In the genomic region with DNA sequence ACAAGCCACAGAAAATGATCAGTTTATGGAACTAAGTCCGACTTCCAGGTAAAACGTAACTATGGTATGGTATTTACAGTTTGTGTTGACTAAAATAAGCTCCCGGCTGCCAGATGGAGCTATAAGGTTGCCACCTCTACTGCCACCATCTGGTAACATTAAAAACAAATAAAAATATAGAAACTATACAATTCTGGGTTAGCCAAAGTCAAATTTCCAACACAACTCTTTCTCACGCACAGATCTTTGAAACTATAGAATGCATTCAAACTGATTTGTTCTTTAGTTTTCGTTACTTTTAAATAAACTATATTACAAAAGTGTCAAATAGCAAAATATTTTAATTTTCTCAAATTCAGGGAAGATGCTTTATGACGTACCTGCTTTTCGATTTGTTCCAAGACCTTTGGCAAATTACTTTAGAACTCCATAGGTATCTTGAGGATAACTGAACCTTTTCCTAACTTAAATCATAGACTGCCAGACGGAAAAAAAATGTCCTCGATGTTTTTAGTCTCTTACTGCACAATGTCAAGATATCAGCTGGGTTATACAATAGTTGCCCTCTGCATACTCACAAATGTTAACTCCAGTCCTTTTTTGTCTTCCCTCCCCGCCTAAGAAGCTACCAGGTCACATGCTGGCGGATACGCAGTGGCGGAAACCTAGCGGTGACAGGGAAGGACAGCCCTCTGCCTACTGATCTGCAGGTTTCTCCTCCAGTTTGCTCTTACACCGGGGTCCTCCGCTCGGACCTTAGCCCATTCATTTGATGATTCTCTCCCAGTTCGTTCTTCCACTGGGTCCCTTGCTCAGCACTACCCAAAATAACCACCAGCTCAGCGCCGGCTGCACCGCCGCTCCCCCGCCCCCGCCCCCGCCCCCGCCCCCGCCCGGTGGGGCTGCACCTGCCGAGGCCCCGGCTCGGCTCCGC, we compare ENCODE assay signal across 8 cellular contexts. TPM values are rescaled to one million over a fixed set of nuclear protein-coding genes. Genes with fewer than 3 reads are reported as not detected.
DNase-seq lines count a peak whose midpoint lies in the region; ATAC-seq and TF ChIP-seq lines count a peak whose summit lies in the region.

No MANE protein-coding gene starts in this region.

- H3K4me1 ChIP-seq in Peyer's patch (peaks cover 0 to 6% (median 2%) of the 10 kb centered on the region in 4 donors), stomach smooth muscle (ENCODE audit: control insufficient read depth, insufficient read depth, low read length) (no peaks in the 10 kb centered on the region)

- ATAC-seq in GM21576 (IDR thresholded peaks at IDR 0.05; ENCODE audit: unreplicated experiment) = peak; percentile 46
- ATAC-seq in natural killer cell treated with Interleukin-12 subunit alpha and Interleukin-12 subunit beta and Interleukin-15 and Interleukin-18, amount 100 ng/mL, for 72 hours = peak; percentile 54 to 59

- peaks cover 9 to 14% (median 11%) of the 10 kb centered on the region in 3 donors for H3K4me1 Mint-ChIP-seq in IgD-negative memory B cell
- peaks cover 29 to 38% of the 10 kb centered on the region in 2 donors for H3K4me1 Mint-ChIP-seq in natural killer cell treated with Interleukin-12 subunit alpha and Interleukin-12 subunit beta and Interleukin-15 and Interleukin-18, amount 100 ng/mL, for 72 hours (ENCODE audit: low read depth in 2 of 2)

- peak in 5 of 6 experiments; percentile 11 to 55 (median 43) for TF ChIP-seq CTCF in Peyer's patch (IDR thresholded peaks at IDR 0.05)

- H3K9me3 Mint-ChIP-seq in IgD-negative memory B cell = no peaks in the 10 kb centered on the region
- no peaks in the 10 kb centered on the region for H3K9me3 Mint-ChIP-seq in natural killer cell treated with Interleukin-12 subunit alpha and Interleukin-12 subunit beta and Interleukin-15 and Interleukin-18, amount 100 ng/mL, for 72 hours

- no peaks in the 10 kb centered on the region for H3K27me3 ChIP-seq in Peyer's patch
- no peaks in the 10 kb centered on the region for H3K27me3 ChIP-seq in stomach smooth muscle (ENCODE audit: control insufficient read depth in 1 of 2, insufficient read depth in 2 of 2, low read length in 2 of 2)

- H3K4me3 Mint-ChIP-seq in IgD-negative memory B cell = peak overlapping the region; percentile 91 to 100 (median 99)
- peak overlapping the region; percentile 93 for H3K4me3 Mint-ChIP-seq in natural killer cell treated with Interleukin-12 subunit alpha and Interleukin-12 subunit beta and Interleukin-15 and Interleukin-18, amount 100 ng/mL, for 72 hours

- H3K36me3 Mint-ChIP-seq in IgD-negative memory B cell = peaks cover 5% of the 10 kb centered on the region
- peaks cover 11% of the 10 kb centered on the region for H3K36me3 Mint-ChIP-seq in natural killer cell treated with Interleukin-12 subunit alpha and Interleukin-12 subunit beta and Interleukin-15 and Interleukin-18, amount 100 ng/mL, for 72 hours

- H3K27ac ChIP-seq in Peyer's patch (peak overlapping the region; percentile 95 to 99 (median 98)), stomach smooth muscle (ENCODE audit: low read length) (peak overlapping the region; percentile 82)

- DNase-seq in DMS53 (lab: John Stamatoyannopoulos, UW) (peak; percentile 93), Peyer's patch (peak; percentile 73 to 87 (median 74)), fibroblast of peridontal ligament (ENCODE audit: extremely low read depth) (peak; percentile 61)
- peak; percentile 36 to 45 for DNase-seq in activated T-helper 1 cell treated with anti-CD3 and anti-CD28 coated beads, Interleukin-2, amount 50 U/mL, for 16 hours (ENCODE audit: low read depth in 1 of 2, low spot score in 1 of 2)
- peak; percentile 75 for DNase-seq in natural killer cell treated with Interleukin-12 subunit alpha and Interleukin-12 subunit beta and Interleukin-15 and Interleukin-18, amount 100 ng/mL, for 72 hours (ENCODE audit: low spot score)

- H3K27me3 Mint-ChIP-seq in IgD-negative memory B cell = no peaks in the 10 kb centered on the region
- no peaks in the 10 kb centered on the region for H3K27me3 Mint-ChIP-seq in natural killer cell treated with Interleukin-12 subunit alpha and Interleukin-12 subunit beta and Interleukin-15 and Interleukin-18, amount 100 ng/mL, for 72 hours

- H3K4me3 ChIP-seq in Peyer's patch (peak overlapping the region; percentile 83 to 99 (median 96)), stomach smooth muscle (ENCODE audit: low read length in 2 of 2) (peak overlapping the region; percentile 91 to 93)

- H3K36me3 ChIP-seq in Peyer's patch = peaks cover 0 to 6% (median 0%) of the 10 kb centered on the region in 3 donors
- H3K36me3 ChIP-seq in stomach smooth muscle (ENCODE audit: control insufficient read depth in 2 of 2, insufficient read depth in 2 of 2, low read length in 2 of 2) = no peaks in the 10 kb centered on the region

- peak overlapping the region; percentile 60 to 84 for H3K9ac ChIP-seq in stomach smooth muscle (ENCODE audit: low read length in 2 of 2)

- H3K9me3 ChIP-seq in Peyer's patch (peaks cover 0 to 5% (median 0%) of the 10 kb centered on the region in 4 donors), stomach smooth muscle (ENCODE audit: control insufficient read depth in 2 of 2, low read length in 2 of 2) (no peaks in the 10 kb centered on the region)

- peak overlapping the region; percentile 74 to 97 (median 95) for H3K27ac Mint-ChIP-seq in IgD-negative memory B cell
- H3K27ac Mint-ChIP-seq in natural killer cell treated with Interleukin-12 subunit alpha and Interleukin-12 subunit beta and Interleukin-15 and Interleukin-18, amount 100 ng/mL, for 72 hours = peak overlapping the region; percentile 81 to 89

- TF ChIP-seq POLR2A in Peyer's patch (IDR thresholded peaks at IDR 0.05) = peak in 1 of 2 donors; percentile 17

RNA-seq across cellular contexts. Expression of gene SLC17A5, which starts 0.9 kb away (rescaled TPM):
- polyA plus RNA-seq in IgD-negative memory B cell = 4.4 TPM
- total RNA-seq in Peyer's patch = 10 to 100 TPM in 3 of 4 donors, 1 to 10 TPM in 1; 6.6 to 49.7 (median 26.3) TPM
- 1 to 10 TPM; 6.0 to 6.9 TPM for total RNA-seq in natural killer cell treated with Interleukin-12 subunit alpha and Interleukin-12 subunit beta and Interleukin-15 and Interleukin-18, amount 100 ng/mL, for 72 hours

RNA-seq across cellular contexts. Expression of gene CD109, which starts 43.1 kb away (rescaled TPM):
- not detected for polyA plus RNA-seq in IgD-negative memory B cell
- 1 to 10 TPM; 1.4 to 3.2 (median 2.2) TPM for total RNA-seq in Peyer's patch
- 1 to 10 TPM in 1 of 2 donors, under 1 TPM in 1; 0.43 to 2.2 TPM for total RNA-seq in natural killer cell treated with Interleukin-12 subunit alpha and Interleukin-12 subunit beta and Interleukin-15 and Interleukin-18, amount 100 ng/mL, for 72 hours

Comparison
In these comparisons a context has a peak if more than half of its experiments do, and no peak if none do; other contexts are left out.
1. Peak in every context shown above with its lines: DNase-seq, ATAC-seq, H3K4me3 ChIP-seq and H3K27ac ChIP-seq.
2. DNase-seq: peak in every context shown above with its lines; median percentile 93 in DMS53; 75 in natural killer cell treated with Interleukin-12 subunit alpha and Interleukin-12 subunit beta and Interleukin-15 and Interleukin-18, amount 100 ng/mL, for 72 hours; 74 in Peyer's patch; 61 in fibroblast of peridontal ligament; 40 in activated T-helper 1 cell treated with anti-CD3 and anti-CD28 coated beads, Interleukin-2, amount 50 U/mL, for 16 hours.